In the genomic region with DNA sequence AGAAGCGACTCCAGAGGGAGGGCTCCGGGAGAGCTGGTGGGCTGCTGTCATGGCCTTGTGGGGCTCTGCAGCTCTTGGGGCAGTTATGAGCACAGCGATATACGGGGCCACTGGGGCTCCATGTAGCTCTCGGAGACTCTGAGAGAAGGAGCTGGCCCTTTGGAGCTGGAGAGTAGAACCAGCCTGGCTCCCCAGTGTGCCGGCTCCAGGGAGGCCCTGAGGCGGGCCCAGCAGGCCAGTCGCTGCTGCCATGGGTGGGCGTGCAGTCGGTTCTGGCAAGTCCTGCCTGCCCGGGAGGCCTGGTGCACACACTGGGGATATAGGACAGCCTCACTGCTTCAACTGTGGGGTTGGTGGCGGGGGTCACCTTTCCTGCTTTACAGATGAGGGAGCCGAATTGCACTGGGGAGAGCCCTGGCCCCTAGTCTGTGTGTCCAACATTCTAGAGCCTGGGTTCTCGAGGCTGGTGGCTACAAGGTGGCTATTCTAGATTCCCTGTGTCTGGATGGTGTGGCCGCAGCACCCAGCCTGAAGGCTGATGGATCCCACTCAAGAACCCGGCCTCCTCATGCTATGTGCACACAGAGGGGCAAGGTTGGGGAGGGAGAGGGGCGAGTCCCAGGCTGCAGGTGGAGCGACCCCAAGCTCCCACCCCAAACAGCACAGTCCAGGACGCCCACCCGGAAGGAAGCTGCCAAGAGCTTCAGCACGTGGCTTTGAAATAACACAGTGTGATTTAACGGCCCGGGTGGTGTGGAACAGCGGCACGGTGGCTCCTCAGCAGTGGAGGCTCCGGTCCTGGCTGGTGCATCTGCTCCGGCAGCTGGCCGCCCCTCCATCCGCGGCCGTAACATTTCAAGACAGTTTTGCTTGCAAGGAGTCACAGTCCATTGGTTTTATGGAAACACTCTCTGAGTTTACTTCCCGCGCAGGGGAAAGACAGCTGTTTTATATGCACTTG, we compare ENCODE assay signal across 11 cellular contexts.
A peak's percentile ranks its signal among the peaks of the same experiment; 100 is the strongest.
DNase-seq lines count a peak whose midpoint lies in the region; ATAC-seq and TF ChIP-seq lines count a peak whose summit lies in the region.
"Had no signal": no experiment of that assay in that cellular context is flagged by ENCODE, and none has a peak within 500 bp of the region (broad histone marks: within the 10 kb centered on the region; RNA-seq: fewer than 3 reads in every experiment).

No MANE protein-coding gene starts in this region.

- ATAC-seq in stimulated activated naive B cell treated with anti-CD40 and anti-IgM and Interleukin-4, amounts not matched to agents 10 μg/mL and 1 μg/mL and 100 μg/mL, for 72 hours (replicated peaks), result peak; percentile 11
- no peak for ATAC-seq in GM19328 (IDR thresholded peaks at IDR 0.05; ENCODE audit: unreplicated experiment)
- ATAC-seq: esophagus mucosa had no signal

- DNase-seq in activated effector memory CD4-positive, alpha-beta T cell treated with anti-CD3 and anti-CD28 coated beads, Interleukin-2, amount 50 U/mL, for 16 hours, result peak; percentile 60
- DNase-seq in activated effector memory CD4-positive, alpha-beta T cell treated with Interleukin-2 at 50 U/mL for 16 hours, result no peak
- DNase-seq in NCI-H524 treated with DMSO at 0.1 percent for 48 hours (lab: John Stamatoyannopoulos, UW) (peak; percentile 99), glutamatergic neuron (peak; percentile 52), activated gamma-delta T cell (lab: John Stamatoyannopoulos, UW) (no peak), EL (no peak)
- DNase-seq in stimulated activated naive B cell treated with anti-CD40 and anti-IgM and Interleukin-4, amounts not matched to agents 10 μg/mL and 1 μg/mL and 100 μg/mL, for 72 hours, result no peak
- DNase-seq: stimulated activated CD4-positive, alpha-beta T cell treated with anti-CD3 and anti-CD28 coated beads, Interleukin-12 subunit alpha, Interleukin-12 subunit beta, amount 100 ng/mL, for 4 hours had no signal

- no peaks in the 10 kb centered on the region for H3K36me3 Mint-ChIP-seq in glutamatergic neuron (ENCODE audit: unreplicated experiment)
- H3K36me3 Mint-ChIP-seq in stimulated activated naive B cell treated with anti-CD40 and anti-IgM and Interleukin-4, amounts not matched to agents 10 μg/mL and 1 μg/mL and 100 μg/mL, for 72 hours, result no peaks in the 10 kb centered on the region

- peaks cover 8% of the 10 kb centered on the region for H3K9me3 Mint-ChIP-seq in glutamatergic neuron (ENCODE audit: unreplicated experiment)
- peaks cover 0 to under 1% of the 10 kb centered on the region in 2 donors for H3K9me3 Mint-ChIP-seq in stimulated activated naive B cell treated with anti-CD40 and anti-IgM and Interleukin-4, amounts not matched to agents 10 μg/mL and 1 μg/mL and 100 μg/mL, for 72 hours

- TF ChIP-seq CTCF in glutamatergic neuron (IDR thresholded peaks at IDR 0.05; ENCODE audit: partially characterized antibody, unreplicated experiment), result no peak

- peaks cover 21% of the 10 kb centered on the region for H3K4me1 Mint-ChIP-seq in glutamatergic neuron (ENCODE audit: low read depth, unreplicated experiment)
- H3K4me1 Mint-ChIP-seq in stimulated activated naive B cell treated with anti-CD40 and anti-IgM and Interleukin-4, amounts not matched to agents 10 μg/mL and 1 μg/mL and 100 μg/mL, for 72 hours, result peaks cover 51 to 94% of the 10 kb centered on the region in 2 donors

- peak overlapping the region; percentile 59 for H3K4me3 Mint-ChIP-seq in glutamatergic neuron (ENCODE audit: unreplicated experiment)
- H3K4me3 Mint-ChIP-seq in stimulated activated naive B cell treated with anti-CD40 and anti-IgM and Interleukin-4, amounts not matched to agents 10 μg/mL and 1 μg/mL and 100 μg/mL, for 72 hours, result peak overlapping the region in 1 of 2 donors; percentile 40
- H3K4me3 Mint-ChIP-seq: nephron had no signal

- H3K27me3 Mint-ChIP-seq in glutamatergic neuron (ENCODE audit: unreplicated experiment), result peaks cover 21% of the 10 kb centered on the region
- H3K27me3 Mint-ChIP-seq in stimulated activated naive B cell treated with anti-CD40 and anti-IgM and Interleukin-4, amounts not matched to agents 10 μg/mL and 1 μg/mL and 100 μg/mL, for 72 hours, result peaks cover 12 to 14% of the 10 kb centered on the region in 2 donors

- no peak overlapping the region for H3K27ac Mint-ChIP-seq in glutamatergic neuron (ENCODE audit: unreplicated experiment)
- H3K27ac Mint-ChIP-seq in stimulated activated naive B cell treated with anti-CD40 and anti-IgM and Interleukin-4, amounts not matched to agents 10 μg/mL and 1 μg/mL and 100 μg/mL, for 72 hours, result no peak overlapping the region

Comparison
In these comparisons a context has a peak if more than half of its experiments do, and no peak if none do; other contexts are left out.
1. DNase-seq: peak in activated effector memory CD4-positive, alpha-beta T cell treated with anti-CD3 and anti-CD28 coated beads, Interleukin-2, amount 50 U/mL, for 16 hours (single experiment), NCI-H524 treated with DMSO at 0.1 percent for 48 hours (single experiment) and glutamatergic neuron (single experiment); none in activated effector memory CD4-positive, alpha-beta T cell treated with Interleukin-2 at 50 U/mL for 16 hours (single experiment), stimulated activated naive B cell treated with anti-CD40 and anti-IgM and Interleukin-4, amounts not matched to agents 10 μg/mL and 1 μg/mL and 100 μg/mL, for 72 hours (single experiment), activated gamma-delta T cell (single experiment) and EL (single experiment).